27 cellular contexts compared by ENCODE assay signal in the genomic region with DNA sequence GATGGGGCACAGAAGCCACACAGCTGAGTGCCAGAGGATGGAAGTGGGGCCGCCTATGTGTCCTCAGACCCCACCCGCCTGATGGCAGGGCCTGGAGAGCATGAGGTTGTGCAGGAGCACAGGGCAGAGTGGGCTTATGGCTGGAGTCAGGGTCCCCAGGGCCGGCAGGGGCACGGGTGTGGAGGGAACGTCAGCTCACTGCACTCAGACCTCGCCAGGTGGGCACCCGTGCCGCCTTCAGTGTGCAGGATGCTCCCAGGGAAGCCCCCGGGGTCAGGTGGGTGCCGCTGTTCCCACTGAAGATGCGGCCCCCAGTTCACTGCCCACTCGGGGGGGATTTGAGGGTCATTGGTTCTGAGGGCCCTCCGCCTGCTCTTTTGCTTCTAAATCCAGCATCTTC.
"Had no signal": no experiment of that assay in that cellular context is flagged by ENCODE, and none has a peak within 500 bp of the region (broad histone marks: within the 10 kb centered on the region; RNA-seq: fewer than 3 reads in every experiment).

No MANE protein-coding gene starts in this region.

- H3K4me3 ChIP-seq: ascending aorta, breast epithelium, cardiac muscle cell, colonic mucosa had no signal

- DNase-seq: activated CD4-positive, alpha-beta memory T cell treated with anti-CD3 and anti-CD28 coated beads for 36 hours; activated CD4-positive, alpha-beta T cell treated with anti-CD3 and anti-CD28 coated beads for 36 hours; activated CD4-positive, alpha-beta T cell treated with anti-CD3 and anti-CD28 coated beads, Interleukin-2, amount 10 ng/mL, durations not matched to agents 24 days and 14 days; activated CD4-positive, CD25-positive, alpha-beta regulatory T cell; activated CD4-positive, CD25-positive, alpha-beta regulatory T cell treated with anti-CD3 and anti-CD28 coated beads, Interleukin-2, amount 50 U/mL, for 72 hours; activated CD8-positive, alpha-beta memory T cell treated with anti-CD3 and anti-CD28 coated beads, Interleukin-2, amount 50 U/mL, for 48 hours; activated gamma-delta T cell; activated naive CD4-positive, alpha-beta T cell; activated naive CD4-positive, alpha-beta T cell treated with anti-CD3 and anti-CD28 coated beads, Interleukin-2, amount 10 ng/mL, durations not matched to agents 7 days and 5 days; activated naive CD8-positive, alpha-beta T cell treated with anti-CD3 and anti-CD28 coated beads, Interleukin-2, amount 10 ng/mL, durations not matched to agents 7 days and 5 days; activated T-cell treated with anti-CD3 and anti-CD28 coated beads for 4 hours; activated T-cell treated with anti-CD3 and anti-CD28 coated beads, Interleukin-2, amount 50 U/mL, for 24 hours; activated T-cell treated with anti-CD3 and anti-CD28 coated beads, Interleukin-2, amount 50 U/mL, for 72 hours; central memory CD4-positive, alpha-beta T cell; cerebellar nuclear complex; colonic mucosa; effector CD8-positive, alpha-beta T cell; endodermal cell; foreskin fibroblast; head of caudate nucleus; T-helper 2 cell had no signal

- ATAC-seq: activated CD4-positive, alpha-beta T cell treated with anti-CD3 and anti-CD28 coated beads for 36 hours; activated naive CD4-positive, alpha-beta T cell treated with anti-CD3 and anti-CD28 coated beads, Interleukin-2, amount 50 U/mL, for 72 hours; activated T-cell treated with anti-CD3 and anti-CD28 coated beads, Interleukin-2, amount 50 U/mL, for 72 hours; esophagus mucosa had no signal

- H3K36me3 ChIP-seq: ascending aorta, breast epithelium, cardiac muscle cell, colonic mucosa had no signal

- H3K4me1 Mint-ChIP-seq: endodermal cell had no signal

- H3K27ac ChIP-seq: ascending aorta, breast epithelium, cardiac muscle cell, colonic mucosa had no signal

- H3K9me3 Mint-ChIP-seq: activated CD4-positive, alpha-beta memory T cell treated with anti-CD3 and anti-CD28 coated beads for 36 hours; activated CD4-positive, alpha-beta T cell treated with anti-CD3 and anti-CD28 coated beads, Interleukin-2, amount 10 ng/mL, durations not matched to agents 24 days and 14 days; activated naive CD4-positive, alpha-beta T cell treated with anti-CD3 and anti-CD28 coated beads, Interleukin-2, amount 10 ng/mL, durations not matched to agents 7 days and 5 days; activated naive CD4-positive, alpha-beta T cell treated with anti-CD3 and anti-CD28 coated beads, Interleukin-2, amount 50 U/mL, for 72 hours; activated naive CD8-positive, alpha-beta T cell treated with anti-CD3 and anti-CD28 coated beads, Interleukin-2, amount 10 ng/mL, durations not matched to agents 7 days and 5 days; activated T-cell treated with anti-CD3 and anti-CD28 coated beads, Interleukin-2, amount 50 U/mL, for 24 hours; activated T-cell treated with anti-CD3 and anti-CD28 coated beads, Interleukin-2, amount 50 U/mL, for 72 hours; brain; endodermal cell had no signal

- H3K27ac Mint-ChIP-seq: activated CD4-positive, alpha-beta memory T cell treated with anti-CD3 and anti-CD28 coated beads for 36 hours; activated CD4-positive, alpha-beta T cell treated with anti-CD3 and anti-CD28 coated beads for 36 hours; activated CD4-positive, alpha-beta T cell treated with anti-CD3 and anti-CD28 coated beads, Interleukin-2, amount 10 ng/mL, durations not matched to agents 24 days and 14 days; activated naive CD4-positive, alpha-beta T cell treated with anti-CD3 and anti-CD28 coated beads, Interleukin-2, amount 10 ng/mL, durations not matched to agents 7 days and 5 days; activated naive CD4-positive, alpha-beta T cell treated with anti-CD3 and anti-CD28 coated beads, Interleukin-2, amount 50 U/mL, for 72 hours; activated naive CD8-positive, alpha-beta T cell treated with anti-CD3 and anti-CD28 coated beads, Interleukin-2, amount 10 ng/mL, durations not matched to agents 7 days and 5 days; activated T-cell treated with anti-CD3 and anti-CD28 coated beads, Interleukin-2, amount 50 U/mL, for 24 hours; activated T-cell treated with anti-CD3 and anti-CD28 coated beads, Interleukin-2, amount 50 U/mL, for 72 hours; brain; endodermal cell had no signal

- H3K9me3 ChIP-seq: ascending aorta, breast epithelium, colonic mucosa had no signal

- H3K36me3 Mint-ChIP-seq: activated CD4-positive, alpha-beta memory T cell treated with anti-CD3 and anti-CD28 coated beads for 36 hours; activated naive CD4-positive, alpha-beta T cell treated with anti-CD3 and anti-CD28 coated beads, Interleukin-2, amount 10 ng/mL, durations not matched to agents 7 days and 5 days; activated naive CD4-positive, alpha-beta T cell treated with anti-CD3 and anti-CD28 coated beads, Interleukin-2, amount 50 U/mL, for 72 hours; activated naive CD8-positive, alpha-beta T cell treated with anti-CD3 and anti-CD28 coated beads, Interleukin-2, amount 10 ng/mL, durations not matched to agents 7 days and 5 days; brain had no signal

- H3K4me3 Mint-ChIP-seq: activated CD4-positive, alpha-beta memory T cell treated with anti-CD3 and anti-CD28 coated beads for 36 hours; activated CD4-positive, alpha-beta T cell treated with anti-CD3 and anti-CD28 coated beads for 36 hours; activated CD4-positive, alpha-beta T cell treated with anti-CD3 and anti-CD28 coated beads, Interleukin-2, amount 10 ng/mL, durations not matched to agents 24 days and 14 days; activated naive CD4-positive, alpha-beta T cell treated with anti-CD3 and anti-CD28 coated beads, Interleukin-2, amount 10 ng/mL, durations not matched to agents 7 days and 5 days; activated naive CD8-positive, alpha-beta T cell treated with anti-CD3 and anti-CD28 coated beads, Interleukin-2, amount 10 ng/mL, durations not matched to agents 7 days and 5 days; activated T-cell treated with anti-CD3 and anti-CD28 coated beads, Interleukin-2, amount 50 U/mL, for 24 hours; activated T-cell treated with anti-CD3 and anti-CD28 coated beads, Interleukin-2, amount 50 U/mL, for 72 hours; endodermal cell had no signal
